Comparison of ENCODE assay signal across 28 cellular contexts in the genomic region with DNA sequence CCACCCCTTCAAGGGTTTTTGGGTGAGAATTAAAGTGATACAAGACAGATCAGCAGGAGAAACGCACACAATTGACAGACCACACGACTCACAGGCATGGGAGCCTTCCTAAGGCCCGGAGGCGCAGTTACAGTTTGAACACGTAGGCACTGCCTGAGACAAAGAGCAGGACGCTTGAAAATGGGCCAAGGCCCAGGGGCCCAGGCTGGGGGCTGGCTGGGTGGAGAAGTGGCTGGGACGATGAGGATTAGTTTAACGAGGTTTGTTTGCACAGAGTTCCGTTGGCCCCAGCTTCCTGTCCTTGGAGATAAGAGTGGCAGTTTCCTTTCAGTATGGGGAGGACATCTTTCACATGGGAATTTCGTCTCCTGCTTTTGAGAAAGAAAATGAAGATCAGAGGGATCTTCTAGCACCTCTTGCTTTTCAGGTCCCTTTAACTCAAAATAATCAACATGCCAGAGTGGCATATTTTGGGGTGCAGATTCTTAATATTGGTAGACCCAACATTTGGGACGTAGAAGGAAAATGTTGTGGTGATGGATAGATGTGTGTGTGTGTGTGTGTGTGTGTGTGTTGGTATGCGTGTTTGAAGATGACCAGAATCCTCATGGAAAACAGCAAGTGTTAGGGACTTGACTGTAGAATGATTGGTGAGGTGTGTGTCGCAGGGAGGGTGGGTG. TPM values are rescaled to one million over a fixed set of nuclear protein-coding genes. Genes with fewer than 3 reads are reported as not detected.
DNase-seq lines count a peak whose midpoint lies in the region; ATAC-seq and TF ChIP-seq lines count a peak whose summit lies in the region.
"Had no signal": no experiment of that assay in that cellular context is flagged by ENCODE, and none has a peak within 500 bp of the region (broad histone marks: within the 10 kb centered on the region; RNA-seq: fewer than 3 reads in every experiment).

No MANE protein-coding gene starts in this region.

- no peaks in the 10 kb centered on the region for H3K9me3 ChIP-seq in adrenal gland (replicated peaks in 1 of 3)
- peaks cover 0 to 3% (median 0%) of the 10 kb centered on the region in 4 donors for H3K9me3 ChIP-seq in sigmoid colon
- H3K9me3 ChIP-seq: ascending aorta, HAP-1 had no signal

- H3K27me3 ChIP-seq in H7 (ENCODE audit: control insufficient read depth, insufficient read depth, low read length) = no peaks in the 10 kb centered on the region
- no peaks in the 10 kb centered on the region for H3K27me3 ChIP-seq in adrenal gland
- H3K27me3 ChIP-seq in sigmoid colon = peaks cover 0 to 18% (median 0%) of the 10 kb centered on the region in 3 donors
- H3K27me3 ChIP-seq: ascending aorta had no signal

- peak; percentile 38 for DNase-seq in H7
- peak; percentile 34 to 80 (median 40) for DNase-seq in adrenal gland
- DNase-seq in left lobe of liver (ENCODE audit: low spot score) = no peak
- DNase-seq in sigmoid colon = peak; percentile 34
- DNase-seq in COLO668 (lab: John Stamatoyannopoulos, UW; ENCODE audit: unreplicated experiment) = no peak
- DNase-seq in naive thymus-derived CD8-positive, alpha-beta T cell = no peak
- DNase-seq: activated CD4-positive, alpha-beta T cell treated with anti-CD3 and anti-CD28 coated beads for 4 hours; activated T-cell treated with anti-CD3 and anti-CD28 coated beads, Interleukin-2, amount 50 U/mL, for 48 hours; CD4-positive, CD25-positive, alpha-beta regulatory T cell; cerebellar nuclear complex; DMS153; effector CD4-positive, alpha-beta T cell; GDM1; naive B cell; NCI-H2029; NCI-H345; PC-3; SHP77 treated with DMSO at 0.1 percent for 48 hours; substantia nigra had no signal

- peak overlapping the region in 2 of 5 donors; percentile 22 to 54 for H3K27ac ChIP-seq in adrenal gland
- H3K27ac ChIP-seq in sigmoid colon = no peak overlapping the region
- H3K27ac ChIP-seq: ascending aorta, parathyroid adenoma had no signal

- H3K36me3 ChIP-seq in H7 (replicated peaks; ENCODE audit: control insufficient read depth, insufficient read depth, low read length) (no peaks in the 10 kb centered on the region), adrenal gland (replicated peaks in 1 of 2) (no peaks in the 10 kb centered on the region), sigmoid colon (no peaks in the 10 kb centered on the region)
- H3K36me3 ChIP-seq: ascending aorta, HAP-1 had no signal

- TF ChIP-seq EP300 in sigmoid colon (IDR thresholded peaks at IDR 0.05) = no peak

- peaks cover 5 to 18% (median 7%) of the 10 kb centered on the region in 5 donors for H3K27me3 Mint-ChIP-seq in naive thymus-derived CD8-positive, alpha-beta T cell
- H3K27me3 Mint-ChIP-seq: CD4-positive, CD25-positive, alpha-beta regulatory T cell had no signal

- H3K4me3 Mint-ChIP-seq in naive thymus-derived CD8-positive, alpha-beta T cell = no peak overlapping the region
- H3K4me3 Mint-ChIP-seq: activated naive CD4-positive, alpha-beta T cell treated with anti-CD3 and anti-CD28 coated beads, Interleukin-2, amount 50 U/mL, for 24 hours; CD4-positive, CD25-positive, alpha-beta regulatory T cell had no signal

- TF ChIP-seq CTCF in adrenal gland (IDR thresholded peaks at IDR 0.05) (no peak), sigmoid colon (IDR thresholded peaks at IDR 0.05) (no peak)

- ATAC-seq in left lobe of liver = peak; percentile 36
- ATAC-seq in HG03159 (IDR thresholded peaks at IDR 0.05; ENCODE audit: unreplicated experiment) = no peak
- ATAC-seq in naive thymus-derived CD8-positive, alpha-beta T cell = no peak
- ATAC-seq: esophagus mucosa, PC-3 had no signal

- H3K9me3 Mint-ChIP-seq in naive thymus-derived CD8-positive, alpha-beta T cell = peaks cover 0 to 4% (median 0%) of the 10 kb centered on the region in 9 donors
- H3K9me3 Mint-ChIP-seq: activated naive CD4-positive, alpha-beta T cell treated with anti-CD3 and anti-CD28 coated beads, Interleukin-2, amount 50 U/mL, for 24 hours had no signal

- no peaks in the 10 kb centered on the region for H3K4me1 ChIP-seq in adrenal gland (replicated peaks in 1 of 2)
- H3K4me1 ChIP-seq in sigmoid colon = no peaks in the 10 kb centered on the region
- H3K4me1 ChIP-seq: ascending aorta, HAP-1, parathyroid adenoma had no signal

- no peak for TF ChIP-seq POLR2A in adrenal gland (IDR thresholded peaks at IDR 0.05)
- TF ChIP-seq POLR2A in sigmoid colon (IDR thresholded peaks at IDR 0.05) = no peak

- WGBS in adrenal gland, 4 donors = 41 to 67% (median 49%) methylated on average over 13 of the region's 13 CpGs
- 60 to 62% methylated on average over 13 of the region's 13 CpGs for WGBS in sigmoid colon, 2 donors

- peak overlapping the region in 1 of 10 donors; percentile 61 for H3K27ac Mint-ChIP-seq in naive thymus-derived CD8-positive, alpha-beta T cell
- H3K27ac Mint-ChIP-seq: CD4-positive, CD25-positive, alpha-beta regulatory T cell had no signal

- intact Hi-C loops in adrenal gland (cut with DNase I) = no loop called here
- intact Hi-C loops in sigmoid colon (cut with DNase I) = no loop called here

- H3K4me3 ChIP-seq in H7 (ENCODE audit: insufficient read depth, low read depth, low read length) (no peak overlapping the region), adrenal gland (no peak overlapping the region), sigmoid colon (no peak overlapping the region)
- H3K4me3 ChIP-seq: ascending aorta, HAP-1 had no signal

- H3K4me1 Mint-ChIP-seq in naive thymus-derived CD8-positive, alpha-beta T cell = peaks cover 0 to 3% (median 0%) of the 10 kb centered on the region in 4 donors
- H3K4me1 Mint-ChIP-seq: activated naive CD4-positive, alpha-beta T cell treated with anti-CD3 and anti-CD28 coated beads, Interleukin-2, amount 50 U/mL, for 24 hours; CD4-positive, CD25-positive, alpha-beta regulatory T cell; naive B cell had no signal

- no peaks in the 10 kb centered on the region for H3K36me3 Mint-ChIP-seq in naive thymus-derived CD8-positive, alpha-beta T cell
- H3K36me3 Mint-ChIP-seq: activated naive CD4-positive, alpha-beta T cell treated with anti-CD3 and anti-CD28 coated beads, Interleukin-2, amount 50 U/mL, for 24 hours; CD4-positive, CD25-positive, alpha-beta regulatory T cell; naive B cell had no signal

- POLR2A ChIA-PET in naive thymus-derived CD8-positive, alpha-beta T cell (lab: Charles Lee) = no interaction called here

RNA-seq across cellular contexts. Expression of a gene that starts 44.6 kb away (rescaled TPM):
- 0.37 and 1.5 TPM in 2 replicates for total RNA-seq in H7 (2014; rRNA removed; shearing (Covaris generic))
- total RNA-seq in adrenal gland (1,000 to 10,000 TPM; 1,488 to 2,787 (median 2,011) TPM), left lobe of liver (1.3 TPM), sigmoid colon (under 1 TPM in 1 of 4 donors, not detected in 3; 0.36 TPM)
- polyA plus RNA-seq in adrenal gland (1,000 to 10,000 TPM in 1 of 3 donors, 100 to 1,000 TPM in 2; 426 to 1,401 (median 972) TPM), sigmoid colon (1 to 10 TPM in 1 of 3 donors, under 1 TPM in 1, not detected in 1; 0.46 to 1.2 TPM)
- total RNA-seq in naive thymus-derived CD8-positive, alpha-beta T cell = not detected
- not detected for polyA plus RNA-seq in naive thymus-derived CD8-positive, alpha-beta T cell
- total RNA-seq: CD4-positive, CD25-positive, alpha-beta regulatory T cell; HT-29; kidney epithelial cell; PC-3; T-helper 1 cell treated with Interleukin-12 subunit alpha and Interleukin-12 subunit beta and Interleukin-4 antibody, amounts not matched to agents 30 ng/mL and 1 ng/mL, for 36 hours had no signal
- polyA plus RNA-seq: CD4-positive, CD25-positive, alpha-beta regulatory T cell had no signal

RNA-seq across cellular contexts. Expression of a gene that starts 54.7 kb away (rescaled TPM):
- 0.04 and 0.31 TPM in 2 replicates for total RNA-seq in H7 (2014; rRNA removed; shearing (Covaris generic))
- total RNA-seq in adrenal gland = 1,000 to 10,000 TPM in 3 of 8 donors, 100 to 1,000 TPM in 4, 10 to 100 TPM in 1; 86.6 to 1,883 (median 625) TPM
- 1,000 to 10,000 TPM in 2 of 3 donors, 100 to 1,000 TPM in 1; 736 to 8,129 (median 5,263) TPM for polyA plus RNA-seq in adrenal gland
- 26.7 TPM for total RNA-seq in left lobe of liver
- total RNA-seq in sigmoid colon = 100 to 1,000 TPM in 1 of 4 donors, 10 to 100 TPM in 3; 28.0 to 168 (median 36.6) TPM
- 10 to 100 TPM in 1 of 3 donors, 1 to 10 TPM in 2; 3.5 to 18.0 (median 7.8) TPM for polyA plus RNA-seq in sigmoid colon
- total RNA-seq in naive thymus-derived CD8-positive, alpha-beta T cell = not detected
- polyA plus RNA-seq in naive thymus-derived CD8-positive, alpha-beta T cell = not detected
- total RNA-seq: HT-29; PC-3; T-helper 1 cell treated with Interleukin-12 subunit alpha and Interleukin-12 subunit beta and Interleukin-4 antibody, amounts not matched to agents 30 ng/mL and 1 ng/mL, for 36 hours had no signal
- polyA plus RNA-seq: CD4-positive, CD25-positive, alpha-beta regulatory T cell had no signal

Comparison
In these comparisons a context has a peak if more than half of its experiments do, and no peak if none do; other contexts are left out.
1. DNase-seq: peak in H7 (single experiment), adrenal gland (7 of 7) and sigmoid colon (single experiment); none in left lobe of liver (single experiment), COLO668 (single experiment) and naive thymus-derived CD8-positive, alpha-beta T cell (0 of 10).
2. RNA of a gene that starts 44.6 kb away (total RNA-seq): 1,488 to 2,787 TPM in adrenal gland; 0.37 to 1.5 TPM in H7, 1.3 TPM in left lobe of liver (single experiment), 0.36 TPM in sigmoid colon and not detected in naive thymus-derived CD8-positive, alpha-beta T cell; every median in the first group is over 100 times any median in the second.
3. RNA of a gene that starts 54.7 kb away (total RNA-seq): 86.6 to 1,883 TPM in adrenal gland, 28.0 to 168 TPM in sigmoid colon and 26.7 TPM in left lobe of liver (single experiment); 0.04 to 0.31 TPM in H7 and not detected in naive thymus-derived CD8-positive, alpha-beta T cell; every median in the first group is over 10 times any median in the second.